15 cellular contexts compared by ENCODE assay signal in the genomic region with DNA sequence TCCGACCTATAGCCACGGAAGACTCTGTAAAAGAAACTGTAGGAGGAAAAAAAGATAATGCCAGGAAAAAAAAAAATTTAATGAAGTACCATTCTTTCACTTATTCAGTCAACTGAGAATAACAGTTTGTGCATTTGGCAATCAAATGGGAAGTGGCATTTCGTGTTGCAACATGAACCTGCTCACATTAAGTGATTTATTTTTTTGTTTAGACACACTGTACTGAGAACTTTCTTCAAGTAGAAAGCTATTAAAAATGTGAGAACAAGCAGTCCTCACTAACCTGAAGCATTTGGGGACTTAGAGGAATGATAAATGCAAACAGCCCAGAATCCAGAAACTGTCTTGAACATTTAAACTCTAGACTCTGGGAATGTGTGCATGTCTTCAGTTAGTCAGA.
DNase-seq lines count a peak whose midpoint lies in the region; ATAC-seq and TF ChIP-seq lines count a peak whose summit lies in the region.
"Had no signal": no experiment of that assay in that cellular context is flagged by ENCODE, and none has a peak within 500 bp of the region (broad histone marks: within the 10 kb centered on the region; RNA-seq: fewer than 3 reads in every experiment).

No MANE protein-coding gene starts in this region.

- H3K9me3 Mint-ChIP-seq in CD4-positive, alpha-beta T cell, result no peaks in the 10 kb centered on the region
- no peaks in the 10 kb centered on the region for H3K9me3 Mint-ChIP-seq in activated CD4-positive, alpha-beta T cell treated with anti-CD3 and anti-CD28 coated beads, Interleukin-2, amount 10 ng/mL, durations not matched to agents 24 days and 14 days
- H3K9me3 Mint-ChIP-seq: CD4-positive, alpha-beta memory T cell; natural killer cell treated with Interleukin-12 subunit alpha and Interleukin-12 subunit beta and Interleukin-15 and Interleukin-18, amount 100 ng/mL, for 72 hours; type B pancreatic cell had no signal

- H3K9me3 ChIP-seq in esophagus squamous epithelium (no peaks in the 10 kb centered on the region), MG63 (no peaks in the 10 kb centered on the region)
- H3K9me3 ChIP-seq in CD4-positive, alpha-beta T cell (ENCODE audit: control insufficient read depth, low read length), result no peaks in the 10 kb centered on the region

- no peaks in the 10 kb centered on the region for H3K36me3 ChIP-seq in esophagus squamous epithelium
- no peaks in the 10 kb centered on the region for H3K36me3 ChIP-seq in rectal smooth muscle tissue (ENCODE audit: control insufficient read depth, insufficient read depth, low read length)
- no peaks in the 10 kb centered on the region for H3K36me3 ChIP-seq in MG63

- H3K27me3 Mint-ChIP-seq in CD4-positive, alpha-beta T cell, result no peaks in the 10 kb centered on the region
- no peaks in the 10 kb centered on the region for H3K27me3 Mint-ChIP-seq in activated CD4-positive, alpha-beta T cell treated with anti-CD3 and anti-CD28 coated beads, Interleukin-2, amount 10 ng/mL, durations not matched to agents 24 days and 14 days
- H3K27me3 Mint-ChIP-seq: CD4-positive, alpha-beta memory T cell; natural killer cell treated with Interleukin-12 subunit alpha and Interleukin-12 subunit beta and Interleukin-15 and Interleukin-18, amount 100 ng/mL, for 72 hours; type B pancreatic cell had no signal

- POLR2A ChIA-PET in CD4-positive, alpha-beta T cell (lab: Charles Lee), result no interaction called here

- H3K27ac Mint-ChIP-seq in CD4-positive, alpha-beta T cell, result no peak overlapping the region
- no peak overlapping the region for H3K27ac Mint-ChIP-seq in activated CD4-positive, alpha-beta T cell treated with anti-CD3 and anti-CD28 coated beads, Interleukin-2, amount 10 ng/mL, durations not matched to agents 24 days and 14 days
- H3K27ac Mint-ChIP-seq: natural killer cell treated with Interleukin-12 subunit alpha and Interleukin-12 subunit beta and Interleukin-15 and Interleukin-18, amount 100 ng/mL, for 72 hours; type B pancreatic cell had no signal

- no peaks in the 10 kb centered on the region for H3K27me3 ChIP-seq in esophagus squamous epithelium
- no peaks in the 10 kb centered on the region for H3K27me3 ChIP-seq in rectal smooth muscle tissue (ENCODE audit: control insufficient read depth, insufficient read depth, low read length)
- H3K27me3 ChIP-seq in CD4-positive, alpha-beta T cell (ENCODE audit: control insufficient read depth, insufficient read depth, low read length), result no peaks in the 10 kb centered on the region
- no peaks in the 10 kb centered on the region for H3K27me3 ChIP-seq in MG63

- TF ChIP-seq CTCF in esophagus squamous epithelium (IDR thresholded peaks at IDR 0.05), result no peak
- TF ChIP-seq CTCF in CD4-positive, alpha-beta T cell (IDR thresholded peaks at IDR 0.05), result no peak

- H3K4me3 ChIP-seq in esophagus squamous epithelium (peak overlapping the region in 1 of 4 donors; percentile 9), rectal smooth muscle tissue (ENCODE audit: low read length) (no peak overlapping the region), MG63 (no peak overlapping the region)
- H3K4me3 ChIP-seq: GM12878 had no signal

- H3K4me1 ChIP-seq in esophagus squamous epithelium, result peaks cover 51 to 86% (median 61%) of the 10 kb centered on the region in 3 donors
- H3K4me1 ChIP-seq in rectal smooth muscle tissue (ENCODE audit: control insufficient read depth, insufficient read depth, low read length), result peaks cover 42% of the 10 kb centered on the region

- no peaks in the 10 kb centered on the region for H3K36me3 Mint-ChIP-seq in CD4-positive, alpha-beta T cell (ENCODE audit: low read depth)
- H3K36me3 Mint-ChIP-seq in activated CD4-positive, alpha-beta T cell treated with anti-CD3 and anti-CD28 coated beads, Interleukin-2, amount 10 ng/mL, durations not matched to agents 24 days and 14 days (ENCODE audit: low read depth), result no peaks in the 10 kb centered on the region
- H3K36me3 Mint-ChIP-seq: CD4-positive, alpha-beta memory T cell; natural killer cell treated with Interleukin-12 subunit alpha and Interleukin-12 subunit beta and Interleukin-15 and Interleukin-18, amount 100 ng/mL, for 72 hours; type B pancreatic cell had no signal

- intact Hi-C loops in esophagus squamous epithelium (cut with DNase I), result no loop called here
- intact Hi-C loops in CD4-positive, alpha-beta T cell (cut with DNase I, micrococcal nuclease), result loop anchor here (5.0 to 10.0 kb wide), 3 partner anchors 37 to 70 kb away; partner anchors contain the start of genes SLX4IP (in 2 of the 2) and MKKS (in 1 of the 2)
- intact Hi-C loops in activated CD4-positive, alpha-beta T cell treated with anti-CD3 and anti-CD28 coated beads, Interleukin-2, amount 10 ng/mL, durations not matched to agents 24 days and 14 days (cut with micrococcal nuclease), result no loop called here

- peak; percentile 73 to 78 for DNase-seq in AML-193 (lab: John Stamatoyannopoulos, UW)
- DNase-seq in NCI-H446 treated with DMSO at 0.1 percent for 48 hours (lab: John Stamatoyannopoulos, UW), result peak; percentile 41
- no peak for DNase-seq in esophagus squamous epithelium (lab: John Stamatoyannopoulos, UW)
- DNase-seq in CD4-positive, alpha-beta T cell, result no peak
- DNase-seq in NCI-H1092 (lab: John Stamatoyannopoulos, UW), result no peak
- no peak for DNase-seq in MG63
- no peak for DNase-seq in activated CD4-positive, alpha-beta T cell treated with anti-CD3 and anti-CD28 coated beads, Interleukin-2, amount 10 ng/mL, durations not matched to agents 24 days and 14 days
- DNase-seq: activated effector memory CD4-positive, alpha-beta T cell treated with anti-CD3 and anti-CD28 coated beads, Interleukin-2, amount 50 U/mL, for 16 hours; CD4-positive, alpha-beta memory T cell; NCI-H1694 had no signal

- CTCF ChIA-PET in CD4-positive, alpha-beta T cell (lab: Charles Lee), result no interaction called here

- peaks cover 31% of the 10 kb centered on the region for H3K4me1 Mint-ChIP-seq in CD4-positive, alpha-beta T cell (ENCODE audit: low read depth)
- H3K4me1 Mint-ChIP-seq in activated CD4-positive, alpha-beta T cell treated with anti-CD3 and anti-CD28 coated beads, Interleukin-2, amount 10 ng/mL, durations not matched to agents 24 days and 14 days, result peaks cover 27% of the 10 kb centered on the region

- no peak for TF ChIP-seq POLR2A in esophagus squamous epithelium (IDR thresholded peaks at IDR 0.05)

- H3K4me3 Mint-ChIP-seq in CD4-positive, alpha-beta T cell, result no peak overlapping the region
- no peak overlapping the region for H3K4me3 Mint-ChIP-seq in activated CD4-positive, alpha-beta T cell treated with anti-CD3 and anti-CD28 coated beads, Interleukin-2, amount 10 ng/mL, durations not matched to agents 24 days and 14 days
- H3K4me3 Mint-ChIP-seq: CD4-positive, alpha-beta memory T cell; natural killer cell treated with Interleukin-12 subunit alpha and Interleukin-12 subunit beta and Interleukin-15 and Interleukin-18, amount 100 ng/mL, for 72 hours; type B pancreatic cell had no signal

- ATAC-seq in CD4-positive, alpha-beta T cell (ENCODE audit: poor library complexity), result no peak
- ATAC-seq: activated CD4-positive, CD25-positive, alpha-beta regulatory T cell treated with anti-CD3 and anti-CD28 coated beads, Interleukin-2, amount 50 U/mL, for 24 hours; GM12878; natural killer cell treated with Interleukin-12 subunit alpha and Interleukin-12 subunit beta and Interleukin-15 and Interleukin-18, amount 100 ng/mL, for 72 hours had no signal

- 20 to 38% methylated on average over 3 of the region's 3 CpGs for whole genome bisulfite sequencing in esophagus squamous epithelium, 2 donors

- no peak overlapping the region for H3K9ac ChIP-seq in rectal smooth muscle tissue (ENCODE audit: low read length)

- H3K27ac ChIP-seq in esophagus squamous epithelium, result peak overlapping the region; percentile 74 to 86 (median 80)
- peak overlapping the region; percentile 64 for H3K27ac ChIP-seq in rectal smooth muscle tissue (ENCODE audit: low read depth, low read length)
- H3K27ac ChIP-seq in CD4-positive, alpha-beta T cell (ENCODE audit: low read depth, low read length), result no peak overlapping the region

Comparison
In these comparisons a context has a peak if more than half of its experiments do, and no peak if none do; other contexts are left out.
1. DNase-seq: peak in AML-193 (2 of 2) and NCI-H446 treated with DMSO at 0.1 percent for 48 hours (single experiment); none in esophagus squamous epithelium (single experiment), CD4-positive, alpha-beta T cell (0 of 10), NCI-H1092 (single experiment), MG63 (single experiment) and activated CD4-positive, alpha-beta T cell treated with anti-CD3 and anti-CD28 coated beads, Interleukin-2, amount 10 ng/mL, durations not matched to agents 24 days and 14 days (single experiment).
2. intact Hi-C loops: an anchor here in CD4-positive, alpha-beta T cell (5.0 to 10.0 kb wide); none called in esophagus squamous epithelium and activated CD4-positive, alpha-beta T cell treated with anti-CD3 and anti-CD28 coated beads, Interleukin-2, amount 10 ng/mL, durations not matched to agents 24 days and 14 days.